Comparison of ENCODE assay signal across 21 cellular contexts in the genomic region with DNA sequence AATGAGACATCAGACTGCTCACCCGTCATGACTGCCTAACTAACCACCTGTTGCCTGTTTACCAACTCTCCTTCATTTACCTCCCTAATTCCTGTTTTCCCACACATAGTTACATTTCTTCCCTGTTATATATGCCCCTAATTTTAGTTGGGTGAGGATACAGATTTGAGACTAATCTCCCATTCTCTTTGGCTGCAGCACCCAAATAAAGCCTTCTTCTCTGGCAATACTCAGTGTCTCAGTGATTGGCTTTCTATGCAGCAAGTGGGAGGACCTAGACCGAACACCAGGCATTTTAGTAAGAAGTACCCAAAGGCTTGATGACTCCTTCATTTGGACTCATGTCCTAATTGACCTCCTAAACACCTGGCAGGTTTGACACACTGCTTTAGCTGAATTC.
A peak's percentile ranks its signal among the peaks of the same experiment; 100 is the strongest.
DNase-seq lines count a peak whose midpoint lies in the region; ATAC-seq and TF ChIP-seq lines count a peak whose summit lies in the region.
"Had no signal": no experiment of that assay in that cellular context is flagged by ENCODE, and none has a peak within 500 bp of the region (broad histone marks: within the 10 kb centered on the region; RNA-seq: fewer than 3 reads in every experiment).

No MANE protein-coding gene starts in this region.

- H3K4me3 Mint-ChIP-seq in endothelial cell (ENCODE audit: unreplicated experiment) = peak overlapping the region; percentile 0
- H3K4me3 Mint-ChIP-seq: B cell; CD4-positive, alpha-beta T cell; CD8-positive, alpha-beta T cell had no signal

- TF ChIP-seq CTCF in HEK293 (tag by site-specific recombination; IDR thresholded peaks at IDR 0.05) (no peak), IMR-90 (conservative IDR thresholded peaks at IDR 0.05; ENCODE audit: low read depth, low read length) (no peak), endothelial cell (IDR thresholded peaks at IDR 0.05; ENCODE audit: unreplicated experiment) (no peak), A673 (conservative IDR thresholded peaks at IDR 0.05; ENCODE audit: low read depth, low read length) (no peak), GM13976 (IDR thresholded peaks at IDR 0.05; ENCODE audit: borderline replicate concordance, control extremely low read depth, extremely low read depth, insufficient read depth, missing control alignments) (no peak), thyroid gland (IDR thresholded peaks at IDR 0.05) (no peak)

- H3K4me1 Mint-ChIP-seq in endothelial cell (ENCODE audit: unreplicated experiment) = no peaks in the 10 kb centered on the region

- H2AFZ ChIP-seq in IMR-90 (replicated peaks; ENCODE audit: low read length, poor library complexity) = no peak overlapping the region

- H4K20me1 ChIP-seq in IMR-90 (ENCODE audit: insufficient read depth, low read length) = no peaks in the 10 kb centered on the region
- H4K20me1 ChIP-seq: BLaER1 treated with 17β-estradiol and CSF1 and Interleukin-3, amounts not matched to agents 10 nM and 100 nM had no signal

- TF ChIP-seq POLR2A in IMR-90 (IDR thresholded peaks at IDR 0.05; ENCODE audit: low read depth, low read length) (no peak), thyroid gland (IDR thresholded peaks at IDR 0.05) (no peak)

- no peak for TF ChIP-seq RAD21 in IMR-90 (IDR thresholded peaks at IDR 0.05; ENCODE audit: low read length)

- no peak for DNase-seq in IMR-90
- DNase-seq in adipocyte (ENCODE audit: low read depth) = no peak
- no peak for DNase-seq in endothelial cell (ENCODE audit: low spot score)
- no peak for DNase-seq in A673 (ENCODE audit: low spot score)
- DNase-seq in GM13976 (ENCODE audit: low spot score) = no peak
- DNase-seq in thyroid gland = no peak
- DNase-seq: 8988T; AML-193; Caco-2; Calu3; CD4-positive, alpha-beta T cell; CD8-positive, alpha-beta T cell; DMS79; DND-41; EL; GDM1 had no signal

- in situ Hi-C loops in IMR-90 (cut with MboI; ENCODE audit: low sequenced_read_pairs) (no loop called here), GM13976 (cut with MboI; ENCODE audit: low sequenced_read_pairs, unreplicated experiment) (no loop called here)

- H2BK20ac ChIP-seq in IMR-90 (ENCODE audit: low read depth, low read length) = no peak overlapping the region

- no peak overlapping the region for H4K91ac ChIP-seq in IMR-90 (ENCODE audit: insufficient read depth, low read depth, low read length)

- no CpG with 5 or more reads among the region's 2 CpGs for WGBS in IMR-90 (ENCODE audit: extremely low coverage in 2 of 2, insufficient read length in 1 of 2), 2 experiments
- 92 to 93% methylated on average over 2 of the region's 2 CpGs for WGBS in thyroid gland, 2 donors

- no peak overlapping the region for H3K18ac ChIP-seq in IMR-90 (ENCODE audit: low read depth, low read length)

- H3K56ac ChIP-seq in IMR-90 (ENCODE audit: extremely low read depth, insufficient read depth, low read length) = no peak overlapping the region

- H3K9ac ChIP-seq in IMR-90 (ENCODE audit: low read depth, low read length) (no peak overlapping the region), adipocyte (ENCODE audit: low read length) (no peak overlapping the region)
- H3K9ac ChIP-seq: BLaER1 treated with 17β-estradiol and CSF1 and Interleukin-3, amounts not matched to agents 10 nM and 100 nM had no signal

- H3K36me3 ChIP-seq in HEK293 (ENCODE audit: control insufficient read depth in 2 of 2, insufficient read depth in 1 of 2, low read length in 2 of 2) = no peaks in the 10 kb centered on the region
- H3K36me3 ChIP-seq in IMR-90 (ENCODE audit: control insufficient read depth, insufficient read depth, low read length) = no peaks in the 10 kb centered on the region
- no peaks in the 10 kb centered on the region for H3K36me3 ChIP-seq in adipocyte (ENCODE audit: control insufficient read depth, insufficient read depth, low read length, severe bottlenecking)
- no peaks in the 10 kb centered on the region for H3K36me3 ChIP-seq in A673 (ENCODE audit: insufficient read depth, low read length, poor library complexity, severe bottlenecking)
- H3K36me3 ChIP-seq in thyroid gland = no peaks in the 10 kb centered on the region

- BruUV-seq in IMR-90 (replicated peaks; lab: Mats Ljungman, UMichigan) = no TSS peak
- BruUV-seq in A673 (replicated peaks; lab: Mats Ljungman, UMichigan) = no TSS peak

- no peak overlapping the region for H2BK5ac ChIP-seq in IMR-90 (ENCODE audit: low read depth, low read length, poor library complexity, severe bottlenecking)

- H3K27me3 Mint-ChIP-seq in endothelial cell (ENCODE audit: unreplicated experiment) = peaks cover 2% of the 10 kb centered on the region
- H3K27me3 Mint-ChIP-seq: CD4-positive, alpha-beta T cell had no signal

- intact Hi-C loops in IMR-90 (cut with micrococcal nuclease) (no loop called here), A673 (cut with micrococcal nuclease; ENCODE audit: unreplicated experiment) (no loop called here), thyroid gland (cut with DNase I) (no loop called here)

- H3K27ac ChIP-seq in HEK293 (ENCODE audit: extremely low read depth, low read depth, low read length) (no peak overlapping the region), IMR-90 (ENCODE audit: insufficient read depth, low read length) (no peak overlapping the region), A673 (ENCODE audit: low read depth, low read length, poor library complexity, severe bottlenecking) (no peak overlapping the region), thyroid gland (no peak overlapping the region)
- H3K27ac ChIP-seq: BLaER1 treated with 17β-estradiol and CSF1 and Interleukin-3, amounts not matched to agents 10 nM and 100 nM; C4-2B had no signal

- H3K14ac ChIP-seq in IMR-90 (replicated peaks; ENCODE audit: low read depth, low read length) = no peak overlapping the region

- H2AK5ac ChIP-seq in IMR-90 (ENCODE audit: low read depth, low read length) = no peak overlapping the region

- H2BK120ac ChIP-seq in IMR-90 (ENCODE audit: low read depth, low read length) = no peak overlapping the region

- H4K5ac ChIP-seq in IMR-90 (ENCODE audit: low read depth, low read length) = no peak overlapping the region

- no peak overlapping the region for H3K4ac ChIP-seq in IMR-90 (ENCODE audit: low read depth, low read length)

- no peaks in the 10 kb centered on the region for H3K79me1 ChIP-seq in IMR-90 (ENCODE audit: low read depth in 1 of 2, low read length in 2 of 2)

- peaks cover 5% of the 10 kb centered on the region for H3K36me3 Mint-ChIP-seq in endothelial cell (ENCODE audit: low read depth, unreplicated experiment)

- H3K27me3 ChIP-seq in IMR-90 (ENCODE audit: control insufficient read depth, insufficient read depth, low read length) (no peaks in the 10 kb centered on the region), adipocyte (replicated peaks; ENCODE audit: control insufficient read depth, insufficient read depth, low read length) (no peaks in the 10 kb centered on the region), A673 (replicated peaks; ENCODE audit: insufficient read depth, low read depth, low read length, poor library complexity) (no peaks in the 10 kb centered on the region), thyroid gland (no peaks in the 10 kb centered on the region)
- H3K27me3 ChIP-seq: BLaER1 treated with 17β-estradiol and CSF1 and Interleukin-3, amounts not matched to agents 10 nM and 100 nM had no signal

- no peaks in the 10 kb centered on the region for H3K9me3 ChIP-seq in HEK293 (ENCODE audit: control insufficient read depth, insufficient read depth, low read depth, low read length)
- H3K9me3 ChIP-seq in IMR-90 (ENCODE audit: control insufficient read depth, insufficient read depth, low read length) = peaks cover 7% of the 10 kb centered on the region; the same call in 1 of the 2 replicates
- peaks cover 13% of the 10 kb centered on the region for H3K9me3 ChIP-seq in adipocyte (ENCODE audit: control insufficient read depth, low read length)
- peaks cover 20% of the 10 kb centered on the region for H3K9me3 ChIP-seq in A673 (ENCODE audit: low read depth, low read length, poor library complexity, severe bottlenecking)
- no peaks in the 10 kb centered on the region for H3K9me3 ChIP-seq in thyroid gland

- POLR2A ChIA-PET in HEK293 (lab: Yijun Ruan, JAX) = no interaction called here
- POLR2A ChIA-PET in IMR-90 (lab: Charles Lee; ENCODE audit: unreplicated experiment) = no interaction called here
- POLR2A ChIA-PET in A673 (lab: Charles Lee; ENCODE audit: low non-redundant PET) = no interaction called here

- dilution Hi-C loops in IMR-90 (cut with HindIII; ENCODE audit: low sequenced_read_pairs, unreplicated experiment) = no loop called here

- no peak overlapping the region for H2AK9ac ChIP-seq in IMR-90 (replicated peaks; ENCODE audit: low read depth, low read length, poor library complexity)

- H3K4me2 ChIP-seq in IMR-90 (ENCODE audit: low read depth, low read length) = no peak overlapping the region
- H3K4me2 ChIP-seq: BLaER1 treated with 17β-estradiol and CSF1 and Interleukin-3, amounts not matched to agents 10 nM and 100 nM had no signal

- no peak overlapping the region for H4K8ac ChIP-seq in IMR-90 (ENCODE audit: low read depth in 2 of 2, low read length in 2 of 2)

- no peak overlapping the region for H3K27ac Mint-ChIP-seq in endothelial cell (ENCODE audit: unreplicated experiment)
- H3K27ac Mint-ChIP-seq: B cell; CD4-positive, alpha-beta T cell; CD8-positive, alpha-beta T cell had no signal

- H2BK15ac ChIP-seq in IMR-90 (ENCODE audit: low read depth, low read length) = 0 out of 3 replicates have a peak overlapping the region, but pooled peaks have one; percentile 31

- H3K23ac ChIP-seq in IMR-90 (ENCODE audit: low read depth, low read length) = no peak overlapping the region

- CTCF ChIA-PET in HEK293 (lab: Yijun Ruan, JAX) (no interaction called here), IMR-90 (lab: Yijun Ruan, JAX) (interaction anchor here (0.6 kb wide), 1 partner anchor 59 kb away, joined by 4 read pairs; no protein-coding TSS in a partner anchor), A673 (lab: Charles Lee) (no interaction called here)

- peaks cover 5% of the 10 kb centered on the region; the same call in 1 of the 2 replicates for H3K9me1 ChIP-seq in IMR-90 (ENCODE audit: insufficient read depth, low read length)

- H3K9me3 Mint-ChIP-seq in endothelial cell (ENCODE audit: unreplicated experiment) = peaks cover 22% of the 10 kb centered on the region

- H3K4me3 ChIP-seq in HEK293 (ENCODE audit: low read depth, low read length) (no peak overlapping the region), IMR-90 (ENCODE audit: insufficient read depth, low read depth, low read length) (no peak overlapping the region), adipocyte (ENCODE audit: low read length) (peak overlapping the region; percentile 31), A673 (ENCODE audit: low read depth, low read length, poor library complexity, severe bottlenecking) (no peak overlapping the region), thyroid gland (replicated peaks in 1 of 3) (no peak overlapping the region)
- H3K4me3 ChIP-seq: GM12878 had no signal

- ATAC-seq in IMR-90 (ENCODE audit: low read depth) = no peak
- ATAC-seq: CD8-positive, alpha-beta T cell; GM12878 had no signal

- H3K4me1 ChIP-seq in HEK293 (ENCODE audit: control insufficient read depth, insufficient read depth, low read length) = no peaks in the 10 kb centered on the region
- peaks cover 10% of the 10 kb centered on the region for H3K4me1 ChIP-seq in IMR-90 (ENCODE audit: control insufficient read depth, insufficient read depth, low read length)
- H3K4me1 ChIP-seq in adipocyte (ENCODE audit: control insufficient read depth, insufficient read depth, low read length) = peaks cover 19% of the 10 kb centered on the region
- no peaks in the 10 kb centered on the region for H3K4me1 ChIP-seq in A673 (ENCODE audit: insufficient read depth, low read length, poor library complexity, severe bottlenecking)
- H3K4me1 ChIP-seq in thyroid gland = no peaks in the 10 kb centered on the region
- H3K4me1 ChIP-seq: Caco-2 had no signal
